In the genomic region with DNA sequence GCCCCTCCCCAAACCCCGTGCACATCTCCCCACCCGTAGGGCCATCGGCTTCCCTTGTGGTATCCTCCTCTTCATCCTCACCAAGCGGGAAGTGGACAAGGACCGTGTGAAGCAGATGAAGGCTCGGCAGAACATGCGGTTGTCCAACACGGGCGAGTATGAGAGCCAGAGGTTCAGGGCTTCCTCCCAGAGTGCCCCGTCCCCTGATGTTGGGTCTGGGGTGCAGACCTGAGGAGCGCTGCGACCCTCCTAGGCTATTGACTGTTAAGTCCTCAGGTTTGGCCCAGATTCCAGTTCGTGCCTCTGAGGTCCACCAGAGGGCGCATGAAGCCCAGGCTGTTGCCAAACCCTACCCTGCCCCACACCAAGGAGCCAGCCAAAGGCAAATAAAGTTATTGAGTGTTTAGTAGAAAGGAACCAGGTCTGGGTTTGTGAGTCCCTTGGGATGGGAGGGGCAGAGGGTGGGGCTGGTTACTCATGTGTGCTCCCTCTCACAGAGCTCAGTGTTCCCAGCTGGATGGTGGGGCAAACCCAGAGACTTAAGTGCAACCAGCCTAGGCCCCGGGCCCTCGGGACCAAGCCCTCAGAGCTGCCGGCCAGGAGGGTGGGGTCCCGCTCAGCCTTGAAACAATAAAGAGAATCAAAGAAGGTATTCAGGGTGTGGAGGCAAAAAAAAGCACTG, we compare ENCODE assay signal across 8 cellular contexts. TPM values are rescaled to one million over a fixed set of nuclear protein-coding genes. Genes with fewer than 3 reads are reported as not detected.
DNase-seq lines count a peak whose midpoint lies in the region; ATAC-seq, FAIRE-seq and TF ChIP-seq lines count a peak whose summit lies in the region.

No MANE protein-coding gene starts in this region.

- TF ChIP-seq CTCF in foreskin keratinocyte (conservative IDR thresholded peaks at IDR 0.05) (peak; percentile 97), osteocyte (IDR thresholded peaks at IDR 0.05) (peak; percentile 93)

- FAIRE-seq in A204.1 (lab: Jason Lieb, UNC) (peak; percentile 43), GM18507 (lab: Jason Lieb, UNC) (peak; percentile 86)

- H3K36me3 Mint-ChIP-seq in osteocyte (ENCODE audit: unreplicated experiment): peaks cover 21% of the 10 kb centered on the region

- peaks cover 37% of the 10 kb centered on the region for H3K4me1 Mint-ChIP-seq in osteocyte (ENCODE audit: unreplicated experiment)

- ATAC-seq in foreskin keratinocyte: peak; percentile 65

- no peaks in the 10 kb centered on the region for H3K27me3 Mint-ChIP-seq in osteocyte (ENCODE audit: unreplicated experiment)

- H3K4me3 ChIP-seq in SJCRH30: no peak overlapping the region

- peak overlapping the region; percentile 26 for H3K4me3 Mint-ChIP-seq in osteocyte (ENCODE audit: unreplicated experiment)

- peak overlapping the region; percentile 63 for H3K27ac Mint-ChIP-seq in osteocyte (ENCODE audit: unreplicated experiment)

- no peaks in the 10 kb centered on the region for H3K9me3 Mint-ChIP-seq in osteocyte (ENCODE audit: unreplicated experiment)

- DNase-seq in GM18507 (ENCODE audit: extremely low spot score, insufficient read length, low read depth): no peak
- DNase-seq in M059J (ENCODE audit: low read depth): peak; percentile 82
- peak; percentile 87 to 88 for DNase-seq in SJCRH30
- DNase-seq in activated gamma-delta T cell treated with anti-CD3 and anti-CD28 coated beads, Interleukin-2, amount 50 U/mL, for 16 hours (ENCODE audit: low read depth): peak; percentile 65
- DNase-seq in foreskin keratinocyte: peak; percentile 84 to 93
- peak; percentile 93 for DNase-seq in osteocyte (ENCODE audit: extremely low spot score, unreplicated experiment)

- H3K4me1 ChIP-seq in SJCRH30 (peaks cover 6% of the 10 kb centered on the region), foreskin keratinocyte (no peaks in the 10 kb centered on the region)

- H3K27me3 ChIP-seq in SJCRH30 (no peaks in the 10 kb centered on the region), foreskin keratinocyte (no peaks in the 10 kb centered on the region)

- no peaks in the 10 kb centered on the region for H3K9me3 ChIP-seq in SJCRH30 (replicated peaks)

- no peak overlapping the region for H3K27ac ChIP-seq in SJCRH30
- H3K27ac ChIP-seq in foreskin keratinocyte: peak overlapping the region; percentile 76
- H3K27ac ChIP-seq in temporal lobe (ENCODE audit: low read depth, low read length): peak overlapping the region; percentile 4

- H3K36me3 ChIP-seq in SJCRH30: peaks cover 9% of the 10 kb centered on the region; the same call in 1 of the 2 replicates

RNA-seq across cellular contexts. Expression of a gene that starts 2.4 kb away (rescaled TPM):
- 55.2 and 59.2 TPM in 2 replicates for total RNA-seq in M059J (2014; rRNA removed; shearing (Covaris generic))
- total RNA-seq in SJCRH30 (2014; rRNA removed; shearing (Covaris generic)): 49.8 and 57.9 TPM in 2 replicates
- total RNA-seq in foreskin keratinocyte: 40.9 and 43.5 TPM in 2 replicates
- polyA plus RNA-seq in foreskin keratinocyte: 65.1 and 66.6 TPM in 2 replicates
- 43.0 and 45.0 TPM in 2 replicates for total RNA-seq in osteocyte
- total RNA-seq in temporal lobe: 18.7 TPM

RNA-seq across cellular contexts. Expression of a gene that starts 2.7 kb away (rescaled TPM):
- 108 and 153 TPM in 2 replicates for total RNA-seq in M059J (2014; rRNA removed; shearing (Covaris generic))
- total RNA-seq in SJCRH30 (2014; rRNA removed; shearing (Covaris generic)): 125 and 149 TPM in 2 replicates
- 101 and 108 TPM in 2 replicates for total RNA-seq in foreskin keratinocyte
- 114 and 120 TPM in 2 replicates for polyA plus RNA-seq in foreskin keratinocyte
- 62.9 and 66.3 TPM in 2 replicates for total RNA-seq in osteocyte
- 94.2 TPM for total RNA-seq in temporal lobe

RNA-seq across cellular contexts. Expression of a gene that starts 11.9 kb away (rescaled TPM):
- 0.37 TPM in 1 of 2 replicates, not detected in the other for total RNA-seq in M059J (2014; rRNA removed; shearing (Covaris generic))
- total RNA-seq in SJCRH30 (2014; rRNA removed; shearing (Covaris generic)): 0.24 and 0.25 TPM in 2 replicates
- 0.14 and 0.18 TPM in 2 replicates for total RNA-seq in foreskin keratinocyte
- polyA plus RNA-seq in foreskin keratinocyte: 0.11 and 0.12 TPM in 2 replicates
- not detected in 2 replicates for total RNA-seq in osteocyte
- 0.25 TPM for total RNA-seq in temporal lobe

RNA-seq across cellular contexts. Expression of a gene that starts 19.6 kb away (rescaled TPM):
- 89.2 and 132 TPM in 2 replicates for total RNA-seq in M059J (2014; rRNA removed; shearing (Covaris generic))
- 10.3 and 11.2 TPM in 2 replicates for total RNA-seq in SJCRH30 (2014; rRNA removed; shearing (Covaris generic))
- 435 and 443 TPM in 2 replicates for total RNA-seq in foreskin keratinocyte
- 367 and 396 TPM in 2 replicates for polyA plus RNA-seq in foreskin keratinocyte
- 86.4 and 97.4 TPM in 2 replicates for total RNA-seq in osteocyte
- 8.1 TPM for total RNA-seq in temporal lobe

RNA-seq across cellular contexts. Expression of a gene that starts 55.7 kb away (rescaled TPM):
- 359 and 456 TPM in 2 replicates for total RNA-seq in M059J (2014; rRNA removed; shearing (Covaris generic))
- 141 and 150 TPM in 2 replicates for total RNA-seq in SJCRH30 (2014; rRNA removed; shearing (Covaris generic))
- total RNA-seq in foreskin keratinocyte: 794 and 818 TPM in 2 replicates
- polyA plus RNA-seq in foreskin keratinocyte: 894 and 918 TPM in 2 replicates
- 265 and 284 TPM in 2 replicates for total RNA-seq in osteocyte
- 95.6 TPM for total RNA-seq in temporal lobe
